ENCODE assay signal across 8 cellular contexts in genomic region chr2:86882865-86883264, GRCh38. TPM values are rescaled to one million over a fixed set of nuclear protein-coding genes. Genes with fewer than 3 reads are reported as not detected.
"Had no signal": no experiment of that assay in that cellular context is flagged by ENCODE, and none has a peak within 500 bp of the region (broad histone marks: within the 10 kb centered on the region; RNA-seq: fewer than 3 reads in every experiment).

No MANE protein-coding gene starts in this region.

RNA-seq across cellular contexts. Expression of gene CD8B, which starts 21.2 kb away (rescaled TPM):
- total RNA-seq: lung microvascular endothelial cell, mammary epithelial cell, mesothelial cell of epicardium, myocyte had no signal
- polyA plus RNA-seq: keratinocyte, mammary epithelial cell had no signal

RNA-seq across cellular contexts. Expression of gene RGPD1, which starts 59.1 kb away (rescaled TPM):
- total RNA-seq: left lobe of liver, left ventricle myocardium superior, lower lobe of right lung had no signal
